ENCODE assay signal across 1 cellular context in genomic region chr21:34352556-34352955, GRCh38.
TF ChIP-seq lines count a peak whose summit lies in the region.

No MANE protein-coding gene starts in this region.

TF ChIP-seq in K562, 482 proteins besides CTCF, POLR2A, EP300 and RAD21:
- TF ChIP-seq RBM15 (IDR thresholded peaks at IDR 0.05; ENCODE audit: insufficient read depth, low read length) (no peak), CHD2 (IDR thresholded peaks at IDR 0.05; ENCODE audit: low read depth, low read length) (peak; percentile 68; the same call in 1 of the 2 replicates)
